In the genomic region with DNA sequence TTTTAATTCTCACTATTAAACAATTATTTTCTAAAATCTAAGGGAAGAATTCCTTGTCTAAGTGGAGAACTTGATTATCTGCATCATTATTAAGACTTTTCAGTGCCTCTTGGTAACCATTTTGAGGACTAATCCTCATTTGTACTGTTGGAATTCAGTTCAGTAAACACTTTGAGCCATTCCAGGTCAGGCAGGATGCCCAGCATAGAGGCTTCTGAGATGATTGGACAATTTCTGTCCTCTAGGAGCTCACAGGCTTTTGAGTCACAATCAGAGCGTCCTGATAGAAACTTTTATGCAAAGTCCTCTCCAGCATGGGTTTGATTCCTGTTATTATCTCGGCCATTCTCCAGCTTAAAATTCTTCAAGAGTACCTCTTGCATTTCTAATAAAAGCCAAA, we compare ENCODE assay signal across 10 cellular contexts.
"Had no signal": no experiment of that assay in that cellular context is flagged by ENCODE, and none has a peak within 500 bp of the region (broad histone marks: within the 10 kb centered on the region; RNA-seq: fewer than 3 reads in every experiment).

No MANE protein-coding gene starts in this region.

- H3K9me3 ChIP-seq: body of pancreas, tibial nerve had no signal

- H3K4me1 ChIP-seq: body of pancreas, tibial nerve had no signal

- H3K36me3 ChIP-seq: tibial nerve, WERI-Rb-1 had no signal

- ATAC-seq: body of pancreas; stimulated activated naive CD8-positive, alpha-beta T cell treated with anti-CD3 and anti-CD28 coated beads, Interleukin-15, Interleukin-2, amounts not matched to agents 100 U/mL and 50 U/mL, for 24 hours had no signal

- DNase-seq: activated CD4-positive, alpha-beta T cell treated with anti-CD3 and anti-CD28 coated beads, Interleukin-2, amount 50 U/mL, for 4 hours; activated gamma-delta T cell treated with Interleukin-2 at 50 U/mL for 16 hours; foreskin melanocyte; nephron progenitor cell; retina; stimulated activated naive CD8-positive, alpha-beta T cell treated with anti-CD3 and anti-CD28 coated beads, Interleukin-15, Interleukin-2, amounts not matched to agents 100 U/mL and 50 U/mL, for 24 hours had no signal

- H3K27me3 ChIP-seq: body of pancreas, tibial nerve had no signal

- H3K27ac ChIP-seq: body of pancreas, tibial nerve, WERI-Rb-1 had no signal

- H3K4me3 ChIP-seq: body of pancreas, lung, tibial nerve had no signal
